ENCODE assay signal across 10 cellular contexts in genomic region chr15:38068600-38068999, GRCh38.
DNase-seq lines count a peak whose midpoint lies in the region; TF ChIP-seq lines count a peak whose summit lies in the region.
"Had no signal": no experiment of that assay in that cellular context is flagged by ENCODE, and none has a peak within 500 bp of the region (broad histone marks: within the 10 kb centered on the region; RNA-seq: fewer than 3 reads in every experiment).

No MANE protein-coding gene starts in this region.

- H3K27ac ChIP-seq in BLaER1: no peak overlapping the region
- peak overlapping the region; percentile 61 for H3K27ac ChIP-seq in SJCRH30
- H3K27ac ChIP-seq in esophagus muscularis mucosa (replicated peaks in 1 of 4): peak overlapping the region; percentile 30 to 60 (median 51)

- intact Hi-C loops in esophagus muscularis mucosa (cut with DNase I): no loop called here

- no peak for TF ChIP-seq POLR2A in esophagus muscularis mucosa (IDR thresholded peaks at IDR 0.05; ENCODE audit: low read depth)

- H3K4me1 Mint-ChIP-seq in osteocyte (ENCODE audit: unreplicated experiment): peaks cover 57% of the 10 kb centered on the region

- peak overlapping the region; percentile 83 for H3K4me2 ChIP-seq in BLaER1
- H3K4me2 ChIP-seq: GM23338 had no signal

- peak overlapping the region; percentile 71 for H3K4me3 Mint-ChIP-seq in osteocyte (ENCODE audit: unreplicated experiment)
- H3K4me3 Mint-ChIP-seq: GM23338 had no signal

- no peaks in the 10 kb centered on the region for H4K20me1 ChIP-seq in BLaER1

- TF ChIP-seq CTCF in esophagus muscularis mucosa (IDR thresholded peaks at IDR 0.05): no peak
- no peak for TF ChIP-seq CTCF in osteocyte (IDR thresholded peaks at IDR 0.05)

- H3K9me3 Mint-ChIP-seq in osteocyte (ENCODE audit: unreplicated experiment): no peaks in the 10 kb centered on the region
- H3K9me3 Mint-ChIP-seq: GM23338 had no signal

- peaks cover 54% of the 10 kb centered on the region for H3K4me1 ChIP-seq in BLaER1
- peaks cover 10% of the 10 kb centered on the region for H3K4me1 ChIP-seq in SJCRH30
- H3K4me1 ChIP-seq in esophagus muscularis mucosa: peaks cover 21 to 35% (median 33%) of the 10 kb centered on the region in 4 donors
- H3K4me1 ChIP-seq: prostate gland had no signal

- DNase-seq in SJCRH30: peak; percentile 9 to 59
- DNase-seq in esophagus muscularis mucosa (ENCODE audit: extremely low spot score): no peak
- no peak for DNase-seq in osteocyte (ENCODE audit: extremely low spot score, unreplicated experiment)
- no peak for DNase-seq in dermis blood vessel endothelial cell
- no peak for DNase-seq in mesenteric fat pad (ENCODE audit: low spot score)
- no peak for DNase-seq in cerebellar cortex (ENCODE audit: low spot score)
- DNase-seq in kidney tubule cell (ENCODE audit: low spot score): no peak

- H3K27ac Mint-ChIP-seq in osteocyte (ENCODE audit: unreplicated experiment): peak overlapping the region; percentile 99
- H3K27ac Mint-ChIP-seq: GM23338 had no signal

- H3K9me3 ChIP-seq in BLaER1 (no peaks in the 10 kb centered on the region), SJCRH30 (replicated peaks) (no peaks in the 10 kb centered on the region), esophagus muscularis mucosa (no peaks in the 10 kb centered on the region)
- H3K9me3 ChIP-seq: prostate gland had no signal

- H3K4me3 ChIP-seq in BLaER1 (peak overlapping the region; percentile 32; the same call in 1 of the 2 replicates), SJCRH30 (peak overlapping the region; percentile 55), esophagus muscularis mucosa (peak overlapping the region in 3 of 4 donors; percentile 21 to 33 (median 23))
- H3K4me3 ChIP-seq: GM23338, prostate gland had no signal

- WGBS in esophagus muscularis mucosa: 74% methylated on average over 2 of the region's 2 CpGs

- H3K36me3 ChIP-seq in BLaER1 (no peaks in the 10 kb centered on the region), SJCRH30 (no peaks in the 10 kb centered on the region), esophagus muscularis mucosa (no peaks in the 10 kb centered on the region)
- H3K36me3 ChIP-seq: prostate gland had no signal

- no peaks in the 10 kb centered on the region for H3K27me3 Mint-ChIP-seq in osteocyte (ENCODE audit: unreplicated experiment)

- no peak for TF ChIP-seq EP300 in esophagus muscularis mucosa (IDR thresholded peaks at IDR 0.05)

- no peak overlapping the region for H3K9ac ChIP-seq in BLaER1

- no peaks in the 10 kb centered on the region for H3K36me3 Mint-ChIP-seq in osteocyte (ENCODE audit: unreplicated experiment)

- H3K27me3 ChIP-seq in BLaER1 (no peaks in the 10 kb centered on the region), SJCRH30 (no peaks in the 10 kb centered on the region), esophagus muscularis mucosa (no peaks in the 10 kb centered on the region)

Comparison
In these comparisons a context has a peak if more than half of its experiments do, and no peak if none do; other contexts are left out.
1. DNase-seq: peak in SJCRH30 (2 of 2); none in esophagus muscularis mucosa (single experiment), osteocyte (single experiment), dermis blood vessel endothelial cell (single experiment), mesenteric fat pad (single experiment), cerebellar cortex (single experiment) and kidney tubule cell (single experiment).
2. Peak in every context shown above with its lines, with median percentiles within 50 percentile points of each other: H3K4me3 ChIP-seq.